In genomic region chrX:49331282-49331681, GRCh38 we compare ENCODE assay signal across 5 cellular contexts. TPM values are rescaled to one million over a fixed set of nuclear protein-coding genes. Genes with fewer than 3 reads are reported as not detected.
"Had no signal": no experiment of that assay in that cellular context is flagged by ENCODE, and none has a peak within 500 bp of the region (broad histone marks: within the 10 kb centered on the region; RNA-seq: fewer than 3 reads in every experiment).

Gene GAGE13 (plus strand): TSS chrX:49331582. CDS start chrX:49332738, 1,156 bp downstream.

RNA-seq across cellular contexts. Expression of gene GAGE13, which starts in this region (rescaled TPM):
- total RNA-seq: HepG2, HT-29, HT1080, IMR-90 had no signal
- polyA plus RNA-seq: HepG2, IgD-negative memory B cell, IMR-90 had no signal
